8 cellular contexts compared by ENCODE assay signal in genomic region chr12:8108808-8109398, GRCh38. TPM values are rescaled to one million over a fixed set of nuclear protein-coding genes. Genes with fewer than 3 reads are reported as not detected.
DNase-seq lines count a peak whose midpoint lies in the region; ATAC-seq lines count a peak whose summit lies in the region.

No MANE protein-coding gene starts in this region.

- DNase-seq in Ammon's horn (ENCODE audit: low spot score), result peak; percentile 90
- peak; percentile 66 for DNase-seq in NCI-H345 (lab: John Stamatoyannopoulos, UW)
- DNase-seq in activated CD4-positive, alpha-beta T cell treated with anti-CD3 and anti-CD28 coated beads for 1 hour, result peak; percentile 60
- peak; percentile 66 for DNase-seq in cerebellum (ENCODE audit: low spot score)
- DNase-seq in kidney tubule cell (ENCODE audit: low spot score), result peak; percentile 79
- DNase-seq in stimulated activated CD4-positive, alpha-beta T cell treated with anti-CD3 and anti-CD28 coated beads, Interleukin-1b, Interleukin-23, amount 100 ng/mL, for 48 hours, result peak; percentile 74

- ATAC-seq in GM21737 (IDR thresholded peaks at IDR 0.05; ENCODE audit: unreplicated experiment), result peak; percentile 59
- ATAC-seq in GM18517 (IDR thresholded peaks at IDR 0.05; ENCODE audit: unreplicated experiment), result no peak

RNA-seq across cellular contexts. Expression of gene CLEC4A, which starts 14.5 kb away (rescaled TPM):
- total RNA-seq in cerebellum, result 0.27 TPM

RNA-seq across cellular contexts. Expression of gene NECAP1, which starts 26.8 kb away (rescaled TPM):
- total RNA-seq in cerebellum, result 102 TPM

RNA-seq across cellular contexts. Expression of gene C3AR1, which starts 42.7 kb away (rescaled TPM):
- total RNA-seq in cerebellum, result 1.8 TPM

RNA-seq across cellular contexts. Expression of gene ZNF705A, which starts 47.9 kb away (rescaled TPM):
- not detected for total RNA-seq in cerebellum
